31 cellular contexts compared by ENCODE assay signal in the genomic region with DNA sequence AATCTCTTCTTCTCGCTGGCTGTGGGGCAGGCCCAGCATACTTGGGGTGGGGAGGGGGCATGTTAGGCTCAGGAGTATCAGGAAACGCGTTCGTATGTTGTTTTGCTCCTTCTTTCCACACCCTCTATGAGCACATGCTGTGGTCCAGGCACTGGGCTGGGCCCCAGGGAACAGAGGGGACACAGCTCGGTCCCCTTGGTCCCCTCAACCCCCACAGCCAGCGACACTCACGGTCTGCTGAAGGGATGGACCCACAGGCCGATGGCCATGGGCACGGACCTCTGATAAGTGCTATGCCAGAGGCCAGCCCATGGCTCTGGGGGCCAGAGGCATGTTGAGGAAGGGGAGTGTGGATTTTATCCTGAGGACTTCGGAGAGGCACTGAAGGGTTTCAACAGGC. TPM values are rescaled to one million over a fixed set of nuclear protein-coding genes. Genes with fewer than 3 reads are reported as not detected.
"Had no signal": no experiment of that assay in that cellular context is flagged by ENCODE, and none has a peak within 500 bp of the region (broad histone marks: within the 10 kb centered on the region; RNA-seq: fewer than 3 reads in every experiment).

No MANE protein-coding gene starts in this region.

- H3K27ac ChIP-seq: brain microvascular endothelial cell, RWPE1, VCaP had no signal

- ATAC-seq: activated T-cell treated with anti-CD3 and anti-CD28 coated beads, Interleukin-2, amount 50 U/mL, for 4 hours; PC-3 had no signal

- H3K4me3 Mint-ChIP-seq: activated B cell treated with CpG ODN at 0.5 μM for 24 hours; activated CD4-positive, alpha-beta memory T cell treated with anti-CD3 and anti-CD28 coated beads for 36 hours; activated naive CD8-positive, alpha-beta T cell treated with anti-CD3 and anti-CD28 coated beads for 36 hours; activated T-cell treated with anti-CD3 and anti-CD28 coated beads, Interleukin-2, amount 50 U/mL, for 4 hours; activated T-helper 1 cell treated with anti-CD3 and anti-CD28 coated beads, Interleukin-12 subunit alpha, Interleukin-12 subunit beta, Interleukin-2, Interleukin-4 antibody, amounts not matched to agents 30 ng/mL and 10 ng/mL and 1 ng/mL, durations not matched to agents 14 hours and 24 hours and 36 hours had no signal

- H3K36me3 ChIP-seq: brain microvascular endothelial cell had no signal

- DNase-seq: activated B cell treated with CpG ODN at 0.5 μM for 24 hours; activated CD4-positive, alpha-beta memory T cell treated with anti-CD3 and anti-CD28 coated beads for 36 hours; activated CD4-positive, alpha-beta T cell treated with anti-CD3 and anti-CD28 coated beads for 4 hours; activated CD4-positive, alpha-beta T cell treated with anti-CD3 and anti-CD28 coated beads, Interleukin-2, amount 50 U/mL, for 1 hour; activated CD4-positive, CD25-positive, alpha-beta regulatory T cell treated with anti-CD3 and anti-CD28 coated beads, Interleukin-2, amount 50 U/mL, for 72 hours; activated CD8-positive, alpha-beta memory T cell treated with anti-CD3 and anti-CD28 coated beads, Interleukin-2, amount 50 U/mL, for 4 hours; activated naive CD4-positive, alpha-beta T cell; activated naive CD4-positive, alpha-beta T cell treated with anti-CD3 and anti-CD28 coated beads, Interleukin-2, amount 50 U/mL, for 16 hours; activated naive CD8-positive, alpha-beta T cell treated with anti-CD3 and anti-CD28 coated beads for 36 hours; activated T-cell treated with anti-CD3 and anti-CD28 coated beads for 4 hours; activated T-cell treated with anti-CD3 and anti-CD28 coated beads, Interleukin-2, amount 50 U/mL, for 4 hours; amniotic stem cell; aorta; brain microvascular endothelial cell; KBM-7; NCI-H1105; NCI-H1417 treated with DMSO at 0.1 percent for 48 hours; NCI-H187 treated with DMSO at 0.1 percent for 48 hours; NCI-H2081; NCI-H345; NCI-H524 treated with DMSO at 0.1 percent for 48 hours; NK-92 treated with Interleukin-12 subunit alpha and Interleukin-12 subunit beta, amount 100 ng/mL, for 24 hours; PC-3; Right ventricle myocardium superior; SW 1271; T-helper 1 cell; T-helper 2 cell; T-helper 9 cell had no signal

- H3K27ac Mint-ChIP-seq: activated B cell treated with CpG ODN at 0.5 μM for 24 hours; activated CD4-positive, alpha-beta memory T cell treated with anti-CD3 and anti-CD28 coated beads for 36 hours; activated naive CD8-positive, alpha-beta T cell treated with anti-CD3 and anti-CD28 coated beads for 36 hours; activated T-helper 1 cell treated with anti-CD3 and anti-CD28 coated beads, Interleukin-12 subunit alpha, Interleukin-12 subunit beta, Interleukin-2, Interleukin-4 antibody, amounts not matched to agents 30 ng/mL and 10 ng/mL and 1 ng/mL, durations not matched to agents 14 hours and 24 hours and 36 hours had no signal

- H3K4me1 Mint-ChIP-seq: activated B cell treated with CpG ODN at 0.5 μM for 24 hours; activated naive CD8-positive, alpha-beta T cell treated with anti-CD3 and anti-CD28 coated beads for 36 hours had no signal

RNA-seq across cellular contexts. Expression of a gene that starts 57.4 kb away (rescaled TPM):
- total RNA-seq: activated B cell treated with CpG ODN at 0.5 μM for 24 hours, Right ventricle myocardium superior had no signal
